In the genomic region with DNA sequence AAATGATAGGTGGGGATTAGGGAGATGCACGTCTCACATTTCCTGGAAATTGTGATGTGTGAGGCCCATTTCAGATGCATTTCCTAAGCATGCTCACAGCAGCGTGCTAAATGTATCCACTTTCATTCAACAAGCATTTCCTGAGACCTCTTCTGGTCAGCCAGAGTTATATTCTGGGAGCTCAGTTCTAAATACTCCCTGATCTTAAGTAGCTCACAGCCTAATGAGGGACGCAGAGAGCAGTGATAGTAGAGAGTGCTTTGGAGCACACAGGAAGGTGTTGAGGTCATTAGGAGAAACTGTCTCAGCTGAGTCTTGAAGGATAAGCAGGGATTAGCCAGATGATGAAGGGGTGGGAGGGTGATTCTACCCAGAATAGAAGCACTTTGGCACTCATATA, we compare ENCODE assay signal across 13 cellular contexts. TPM values are rescaled to one million over a fixed set of nuclear protein-coding genes. Genes with fewer than 3 reads are reported as not detected.
DNase-seq lines count a peak whose midpoint lies in the region; ATAC-seq and TF ChIP-seq lines count a peak whose summit lies in the region.
"Had no signal": no experiment of that assay in that cellular context is flagged by ENCODE, and none has a peak within 500 bp of the region (broad histone marks: within the 10 kb centered on the region; RNA-seq: fewer than 3 reads in every experiment).

No MANE protein-coding gene starts in this region.

- H3K27ac ChIP-seq in IMR-90 (ENCODE audit: insufficient read depth, low read length), result no peak overlapping the region
- H3K27ac ChIP-seq: breast epithelium, esophagus squamous epithelium had no signal

- intact Hi-C loops in IMR-90 (cut with micrococcal nuclease), result no loop called here
- intact Hi-C loops in left colon (cut with DNase I, micrococcal nuclease), result no loop called here

- no peak for TF ChIP-seq POLR2A in IMR-90 (IDR thresholded peaks at IDR 0.05; ENCODE audit: low read depth, low read length)

- no peak overlapping the region for H3K23ac ChIP-seq in IMR-90 (ENCODE audit: low read depth, low read length)

- no peak overlapping the region for H4K5ac ChIP-seq in IMR-90 (ENCODE audit: low read depth, low read length)

- H3K18ac ChIP-seq in IMR-90 (ENCODE audit: low read depth, low read length), result no peak overlapping the region

- peak; percentile 27 for DNase-seq in AG20443 (ENCODE audit: low spot score)
- peak; percentile 61 for DNase-seq in IMR-90
- DNase-seq in astrocyte of the hippocampus (ENCODE audit: low read depth, low spot score), result peak; percentile 43
- no peak for DNase-seq in left colon
- DNase-seq in NCI-H1105 treated with DMSO at 0.1 percent for 48 hours (lab: John Stamatoyannopoulos, UW), result no peak
- DNase-seq in left lobe of liver (ENCODE audit: low spot score), result no peak
- DNase-seq in LoVo (ENCODE audit: low spot score), result no peak
- no peak for DNase-seq in activated CD4-positive, alpha-beta T cell treated with anti-CD3 and anti-CD28 coated beads for 4 hours
- DNase-seq: activated T-cell treated with anti-CD3 and anti-CD28 coated beads, Interleukin-2, amount 50 U/mL, for 4 hours; esophagus squamous epithelium; NCI-H1105; RPMI8226 had no signal

- H3K14ac ChIP-seq in IMR-90 (replicated peaks; ENCODE audit: low read depth, low read length), result no peak overlapping the region

- POLR2A ChIA-PET in IMR-90 (lab: Charles Lee; ENCODE audit: unreplicated experiment), result no interaction called here

- H2AK5ac ChIP-seq in IMR-90 (ENCODE audit: low read depth, low read length), result 0 out of 2 replicates have a peak overlapping the region, but pooled peaks have one; percentile 30

- in situ Hi-C loops in IMR-90 (cut with MboI; ENCODE audit: low sequenced_read_pairs), result no loop called here

- H2BK20ac ChIP-seq in IMR-90 (ENCODE audit: low read depth, low read length), result no peak overlapping the region

- no peak overlapping the region for H2BK5ac ChIP-seq in IMR-90 (ENCODE audit: low read depth, low read length, poor library complexity, severe bottlenecking)

- TF ChIP-seq RAD21 in IMR-90 (IDR thresholded peaks at IDR 0.05; ENCODE audit: low read length), result peak; percentile 41; the same call in 1 of the 2 replicates

- no peak overlapping the region for H3K9ac ChIP-seq in IMR-90 (ENCODE audit: low read depth, low read length)

- H3K4me3 ChIP-seq in IMR-90 (ENCODE audit: insufficient read depth, low read depth, low read length), result no peak overlapping the region
- H3K4me3 ChIP-seq: breast epithelium, esophagus squamous epithelium had no signal

- ATAC-seq in IMR-90 (ENCODE audit: low read depth) (peak; percentile 86), left colon (peak; percentile 11), left lobe of liver (no peak)
- ATAC-seq: activated T-cell treated with anti-CD3 and anti-CD28 coated beads, Interleukin-2, amount 50 U/mL, for 4 hours had no signal

- no peak overlapping the region for H4K91ac ChIP-seq in IMR-90 (ENCODE audit: insufficient read depth, low read depth, low read length)

- no peaks in the 10 kb centered on the region for H3K27me3 ChIP-seq in IMR-90 (ENCODE audit: control insufficient read depth, insufficient read depth, low read length)
- H3K27me3 ChIP-seq: breast epithelium, esophagus squamous epithelium had no signal

- H4K8ac ChIP-seq in IMR-90 (ENCODE audit: low read depth in 2 of 2, low read length in 2 of 2), result no peak overlapping the region; a peak in 1 of 4 replicates

- no TSS peak for BruUV-seq in IMR-90 (replicated peaks; lab: Mats Ljungman, UMichigan)

- dilution Hi-C loops in IMR-90 (cut with HindIII; ENCODE audit: low sequenced_read_pairs, unreplicated experiment), result no loop called here

- H3K9me3 ChIP-seq in IMR-90 (ENCODE audit: control insufficient read depth, insufficient read depth, low read length), result no peaks in the 10 kb centered on the region
- H3K9me3 ChIP-seq: breast epithelium, esophagus squamous epithelium had no signal

- H3K9me1 ChIP-seq in IMR-90 (ENCODE audit: insufficient read depth, low read length), result no peaks in the 10 kb centered on the region; the same call in 1 of the 2 replicates

- no peak overlapping the region for H3K4ac ChIP-seq in IMR-90 (ENCODE audit: low read depth, low read length)

- no peaks in the 10 kb centered on the region for H3K79me1 ChIP-seq in IMR-90 (ENCODE audit: low read depth in 1 of 2, low read length in 2 of 2)

- peaks cover 2% of the 10 kb centered on the region; the same call in 1 of the 2 replicates for H3K4me1 ChIP-seq in IMR-90 (ENCODE audit: control insufficient read depth, insufficient read depth, low read length)
- H3K4me1 ChIP-seq: breast epithelium, esophagus squamous epithelium had no signal

- peak; percentile 30; the same call in 1 of the 2 replicates for TF ChIP-seq CTCF in IMR-90 (conservative IDR thresholded peaks at IDR 0.05; ENCODE audit: low read depth, low read length)

- H2BK120ac ChIP-seq in IMR-90 (ENCODE audit: low read depth, low read length), result no peak overlapping the region

- H3K4me2 ChIP-seq in IMR-90 (ENCODE audit: low read depth, low read length), result no peak overlapping the region

- no peaks in the 10 kb centered on the region for H3K36me3 ChIP-seq in IMR-90 (ENCODE audit: control insufficient read depth, insufficient read depth, low read length)
- H3K36me3 ChIP-seq: breast epithelium, esophagus squamous epithelium had no signal

- H2AFZ ChIP-seq in IMR-90 (replicated peaks; ENCODE audit: low read length, poor library complexity), result no peak overlapping the region

- no peak overlapping the region for H3K56ac ChIP-seq in IMR-90 (ENCODE audit: extremely low read depth, insufficient read depth, low read length)

- H4K20me1 ChIP-seq in IMR-90 (ENCODE audit: insufficient read depth, low read length), result no peaks in the 10 kb centered on the region

- no CpG with 5 or more reads among the region's 3 CpGs for WGBS in IMR-90 (ENCODE audit: extremely low coverage in 2 of 2, insufficient read length in 1 of 2), 2 experiments

- H2BK15ac ChIP-seq in IMR-90 (ENCODE audit: low read depth, low read length), result no peak overlapping the region

- H2AK9ac ChIP-seq in IMR-90 (replicated peaks; ENCODE audit: low read depth, low read length, poor library complexity), result no peak overlapping the region

- CTCF ChIA-PET in IMR-90 (lab: Yijun Ruan, JAX), result interaction anchor here (1.7 kb wide), 1 partner anchor 12 kb away, joined by 6 read pairs; no protein-coding TSS in a partner anchor

TF ChIP-seq in IMR-90, 13 proteins besides CTCF, POLR2A, EP300 and RAD21:
- peak; percentile 19; the same call in 1 of the 2 replicates for TF ChIP-seq SMC3 (IDR thresholded peaks at IDR 0.05; ENCODE audit: low read depth, low read length)
- TF ChIP-seq MAZ (IDR thresholded peaks at IDR 0.05; ENCODE audit: borderline replicate concordance, low read depth, low read length), result no peak

RNA-seq across cellular contexts. Expression of a gene that starts 46.2 kb away (rescaled TPM):
- 2.9 and 5.0 TPM in 2 replicates for total RNA-seq in IMR-90 (2012; rRNA removed)
- polyA plus RNA-seq in IMR-90 (2012; rRNA removed), result 0.80 and 1.4 TPM in 2 replicates
- polyA plus RNA-seq in IMR-90 (2012; cell fraction: cytosol; rRNA removed), result 0.03 and 0.05 TPM in 2 replicates
- polyA plus RNA-seq in IMR-90 (2012; cell fraction: nucleus; rRNA removed; ENCODE audit: low replicate concordance), result 0.40 and 4.2 TPM in 2 replicates
- 1 to 10 TPM; 3.8 to 7.8 TPM for total RNA-seq in left colon
- 0.50 TPM for total RNA-seq in left lobe of liver

Comparison
In these comparisons a context has a peak if more than half of its experiments do, and no peak if none do; other contexts are left out.
1. DNase-seq: peak in AG20443 (single experiment), IMR-90 (single experiment) and astrocyte of the hippocampus (single experiment); none in left colon (0 of 2), NCI-H1105 treated with DMSO at 0.1 percent for 48 hours (single experiment), left lobe of liver (single experiment), LoVo (single experiment) and activated CD4-positive, alpha-beta T cell treated with anti-CD3 and anti-CD28 coated beads for 4 hours (0 of 2).